In the genomic region with DNA sequence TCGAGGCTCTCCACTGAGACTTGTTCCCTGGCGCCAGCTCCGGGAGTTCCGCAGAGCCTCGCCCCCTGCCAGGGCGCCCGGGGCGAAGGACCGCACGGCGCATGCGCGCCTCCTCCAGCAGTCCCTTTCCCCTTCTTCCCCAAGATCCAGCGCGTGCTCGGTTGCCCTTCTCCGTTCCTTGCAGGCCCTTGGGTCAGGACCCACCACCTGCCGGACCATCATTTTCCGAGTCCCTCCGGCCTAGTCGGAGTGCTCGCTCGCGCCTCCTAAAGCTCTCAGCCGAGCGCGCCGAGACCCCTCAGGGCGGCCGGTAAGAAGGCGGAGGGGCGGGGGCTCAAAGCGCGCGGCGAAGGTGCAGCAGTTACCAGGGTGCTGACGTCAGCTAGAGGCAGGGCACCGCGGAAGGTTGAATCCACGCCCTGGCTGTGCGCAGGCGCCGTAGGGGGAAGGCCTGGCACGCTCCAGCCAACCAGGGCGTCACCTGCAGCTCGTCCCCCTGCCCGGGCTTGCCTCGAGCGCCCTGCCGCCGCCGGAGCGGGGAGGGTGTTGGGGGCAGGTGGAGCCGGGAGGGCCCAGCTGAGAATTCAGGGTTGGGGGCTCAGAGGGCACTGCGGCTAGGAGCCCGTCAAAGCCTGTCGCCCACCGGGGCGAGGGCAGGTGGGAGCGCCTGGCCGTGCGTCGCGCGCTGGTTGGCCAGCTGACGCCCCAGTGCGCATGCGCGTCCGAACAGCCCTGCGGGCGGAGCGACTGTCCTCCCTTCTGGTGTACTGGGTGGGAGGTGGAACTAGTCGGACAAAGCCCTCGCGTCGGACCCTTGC, we compare ENCODE assay signal across 8 cellular contexts. TPM values are rescaled to one million over a fixed set of nuclear protein-coding genes. Genes with fewer than 3 reads are reported as not detected.
DNase-seq lines count a peak whose midpoint lies in the region; ATAC-seq lines count a peak whose summit lies in the region.

A gene with protein sequence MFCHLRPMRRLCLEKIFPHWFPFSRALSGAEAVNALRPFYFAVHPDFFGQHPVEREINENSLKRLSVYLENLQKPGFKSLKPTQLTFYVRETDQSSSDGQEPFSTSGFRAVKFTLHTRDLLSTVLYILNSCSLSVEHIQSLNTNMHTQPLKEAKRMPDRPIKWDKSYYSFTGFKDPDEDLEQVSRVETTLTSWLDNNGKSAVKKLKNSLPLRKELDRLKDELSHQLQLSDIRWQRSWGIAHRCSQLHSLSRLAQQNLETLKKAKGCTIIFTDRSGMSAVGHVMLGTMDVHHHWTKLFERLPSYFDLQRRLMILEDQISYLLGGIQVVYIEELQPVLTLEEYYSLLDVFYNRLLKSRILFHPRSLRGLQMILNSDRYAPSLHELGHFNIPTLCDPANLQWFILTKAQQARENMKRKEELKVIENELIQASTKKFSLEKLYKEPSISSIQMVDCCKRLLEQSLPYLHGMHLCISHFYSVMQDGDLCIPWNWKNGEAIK (plus strand): TSS at position 757 of the 818 bp plus-strand sequence. CDS start 16,017 bp downstream, outside the sequence.

- H3K27me3 Mint-ChIP-seq in memory B cell, result peaks cover 7% of the 10 kb centered on the region

- H3K27me3 ChIP-seq in effector memory CD4-positive, alpha-beta T cell (replicated peaks; ENCODE audit: control insufficient read depth, insufficient read depth, low read length, poor library complexity, severe bottlenecking), result no peaks in the 10 kb centered on the region

- H3K4me3 ChIP-seq in effector memory CD4-positive, alpha-beta T cell (ENCODE audit: insufficient read depth, low read depth, low read length, poor library complexity, severe bottlenecking), result peak within 1 kb of the TSS; percentile 82

- H3K4me1 ChIP-seq in effector memory CD4-positive, alpha-beta T cell (ENCODE audit: control insufficient read depth, insufficient read depth, low read length, poor library complexity, severe bottlenecking), result no peaks in the 10 kb centered on the region

- H3K27ac ChIP-seq in effector memory CD4-positive, alpha-beta T cell (ENCODE audit: insufficient read depth, low read length, poor library complexity, severe bottlenecking), result peak within 1 kb of the TSS; percentile 89

- H3K4me1 Mint-ChIP-seq in memory B cell, result peaks cover 14% of the 10 kb centered on the region

- peak within 1 kb of the TSS; percentile 97 for H3K27ac Mint-ChIP-seq in memory B cell

- POLR2A ChIA-PET in activated CD8-positive, alpha-beta memory T cell treated with anti-CD3 and anti-CD28 coated beads for 36 hours (lab: Charles Lee), result interaction anchor here (1.0 to 1.3 kb wide), 3 partner anchors 14 to 173 kb away, joined by 3 to 5 read pairs (median 3); no protein-coding TSS in a partner anchor

- H3K36me3 ChIP-seq in effector memory CD4-positive, alpha-beta T cell (ENCODE audit: control insufficient read depth, insufficient read depth, low read length), result no peaks in the 10 kb centered on the region

- no peaks in the 10 kb centered on the region for H3K9me3 ChIP-seq in effector memory CD4-positive, alpha-beta T cell (ENCODE audit: control insufficient read depth, low read length)

- CTCF ChIA-PET in activated CD8-positive, alpha-beta memory T cell treated with anti-CD3 and anti-CD28 coated beads for 36 hours (lab: Charles Lee), result interaction anchor here (0.7 to 1.3 kb wide), 3 partner anchors 14 to 293 kb away, joined by 3 to 4 read pairs (median 3); a partner anchor contains a TSS

- H3K36me3 Mint-ChIP-seq in memory B cell, result peaks cover 2% of the 10 kb centered on the region

- peak within 1 kb of the TSS; percentile 98 for H3K4me3 Mint-ChIP-seq in memory B cell

- ATAC-seq in GM19468 (IDR thresholded peaks at IDR 0.05; ENCODE audit: extremely low read depth, unreplicated experiment), result peak; percentile 94
- ATAC-seq in memory B cell (ENCODE audit: low read depth), result peak; percentile 92

- DNase-seq in CMK (ENCODE audit: low read depth) (peak; percentile 92), HS-5 (ENCODE audit: low read depth) (peak; percentile 86), memory B cell (ENCODE audit: low spot score in 2 of 2) (peak; percentile 99)
- peak; percentile 95 for DNase-seq in NK-92 treated with Interleukin-12 subunit alpha and Interleukin-12 subunit beta, amount 100 ng/mL, for 24 hours (lab: John Stamatoyannopoulos, UW)
- peak; percentile 96 to 99 (median 98) for DNase-seq in effector memory CD4-positive, alpha-beta T cell
- peak; percentile 99 for DNase-seq in stimulated activated CD8-positive, alpha-beta memory T cell treated with anti-CD3 and anti-CD28 coated beads, Interleukin-12 subunit alpha, Interleukin-12 subunit beta, amount 100 ng/mL, for 24 hours (ENCODE audit: extremely low read depth)

- H3K9me3 Mint-ChIP-seq in memory B cell, result no peaks in the 10 kb centered on the region

RNA-seq across cellular contexts. Expression of the gene that starts here (rescaled TPM):
- 10 to 100 TPM; 11.8 to 12.8 TPM for total RNA-seq in activated CD8-positive, alpha-beta memory T cell treated with anti-CD3 and anti-CD28 coated beads for 36 hours

Comparison
In these comparisons a context has a peak if more than half of its experiments do, and no peak if none do; other contexts are left out.
1. Peak in every context shown above with its lines: DNase-seq, ATAC-seq, H3K4me3 ChIP-seq and H3K27ac ChIP-seq.